In the genomic region with DNA sequence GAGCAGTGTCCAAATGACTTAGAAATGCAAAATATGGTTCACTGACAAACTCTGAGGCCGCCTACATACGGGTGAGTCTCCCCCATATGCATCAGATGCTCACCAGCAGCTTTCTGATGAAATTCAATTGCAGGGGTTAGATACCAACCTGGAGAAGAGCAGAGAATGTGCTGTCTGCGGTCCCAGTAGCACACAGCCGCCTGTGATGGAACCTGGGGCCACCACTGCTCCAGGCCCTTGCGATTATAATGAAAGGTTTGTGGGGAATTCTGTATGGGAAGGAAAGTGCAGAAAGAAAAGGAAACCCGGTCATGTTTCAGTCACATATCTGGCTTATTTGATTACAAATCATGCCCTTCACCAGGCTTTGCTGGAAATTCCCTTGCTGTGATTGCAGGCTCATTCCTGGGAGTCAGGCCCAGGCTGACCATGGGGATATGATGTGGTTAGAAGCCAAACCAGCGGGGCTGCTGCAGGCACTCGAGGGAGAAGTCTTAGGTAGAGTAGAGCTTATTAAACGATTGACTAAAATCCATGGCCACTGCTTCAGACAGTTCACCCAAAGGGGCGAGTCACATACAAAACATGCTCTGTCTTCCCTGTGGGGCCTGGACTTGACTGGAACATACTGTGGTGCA, we compare ENCODE assay signal across 21 cellular contexts. TPM values are rescaled to one million over a fixed set of nuclear protein-coding genes. Genes with fewer than 3 reads are reported as not detected.
A peak's percentile ranks its signal among the peaks of the same experiment; 100 is the strongest.
DNase-seq lines count a peak whose midpoint lies in the region; ATAC-seq and TF ChIP-seq lines count a peak whose summit lies in the region.
"Had no signal": no experiment of that assay in that cellular context is flagged by ENCODE, and none has a peak within 500 bp of the region (broad histone marks: within the 10 kb centered on the region; RNA-seq: fewer than 3 reads in every experiment).

No MANE protein-coding gene starts in this region.

- no peaks in the 10 kb centered on the region for H3K9me3 ChIP-seq in Panc1 (ENCODE audit: control insufficient read depth, insufficient read depth, low read depth, low read length)
- H3K9me3 ChIP-seq: esophagus squamous epithelium, HAP-1, suprapubic skin had no signal

- H3K4me3 Mint-ChIP-seq in activated naive CD4-positive, alpha-beta T cell treated with anti-CD3 and anti-CD28 coated beads, Interleukin-2, amount 10 ng/mL, durations not matched to agents 7 days and 5 days: no peak overlapping the region
- H3K4me3 Mint-ChIP-seq in WTC11: no peak overlapping the region
- H3K4me3 Mint-ChIP-seq: activated CD4-positive, alpha-beta memory T cell treated with anti-CD3 and anti-CD28 coated beads, Interleukin-2, amount 10 ng/mL, durations not matched to agents 7 days and 5 days; activated T-cell treated with anti-CD3 and anti-CD28 coated beads, Interleukin-2, amount 50 U/mL, for 24 hours; CD14-positive monocyte had no signal

- intact Hi-C loops in Panc1 (cut with micrococcal nuclease; ENCODE audit: unreplicated experiment): no loop called here
- intact Hi-C loops in sciatic nerve (cut with DNase I): no loop called here

- POLR2A ChIA-PET in Panc1 (lab: Charles Lee): no interaction called here
- POLR2A ChIA-PET in WTC11 (lab: Charles Lee): no interaction called here

- no peak overlapping the region for H3K4me3 ChIP-seq in Panc1 (ENCODE audit: low read depth in 2 of 2, low read length in 2 of 2)
- H3K4me3 ChIP-seq in fibroblast of mammary gland (ENCODE audit: control insufficient read depth, low read depth, low read length): no peak overlapping the region
- H3K4me3 ChIP-seq: esophagus squamous epithelium, HAP-1, hepatocyte, suprapubic skin had no signal

- H3K27me3 Mint-ChIP-seq in activated naive CD4-positive, alpha-beta T cell treated with anti-CD3 and anti-CD28 coated beads, Interleukin-2, amount 10 ng/mL, durations not matched to agents 7 days and 5 days: no peaks in the 10 kb centered on the region
- H3K27me3 Mint-ChIP-seq in WTC11 (ENCODE audit: low read depth): no peaks in the 10 kb centered on the region; the same call in 1 of the 2 replicates
- H3K27me3 Mint-ChIP-seq: activated CD4-positive, alpha-beta memory T cell treated with anti-CD3 and anti-CD28 coated beads, Interleukin-2, amount 10 ng/mL, durations not matched to agents 7 days and 5 days; activated T-cell treated with anti-CD3 and anti-CD28 coated beads, Interleukin-2, amount 50 U/mL, for 24 hours had no signal

- in situ Hi-C loops in Panc1 (cut with HindIII; ENCODE audit: low pct_unique_long_range_greater_than_20kb, low sequenced_read_pairs): no loop called here

- peak; percentile 59 for ATAC-seq in Panc1
- peak; percentile 19 for ATAC-seq in sciatic nerve
- ATAC-seq in GM21528 (IDR thresholded peaks at IDR 0.05; ENCODE audit: low FRiP score, unreplicated experiment): no peak
- ATAC-seq in WTC11: no peak
- ATAC-seq: activated naive CD4-positive, alpha-beta T cell treated with anti-CD3 and anti-CD28 coated beads, Interleukin-2, amount 50 U/mL, for 72 hours had no signal

- H3K27ac Mint-ChIP-seq in activated naive CD4-positive, alpha-beta T cell treated with anti-CD3 and anti-CD28 coated beads, Interleukin-2, amount 10 ng/mL, durations not matched to agents 7 days and 5 days: no peak overlapping the region
- no peak overlapping the region for H3K27ac Mint-ChIP-seq in WTC11
- H3K27ac Mint-ChIP-seq: activated CD4-positive, alpha-beta memory T cell treated with anti-CD3 and anti-CD28 coated beads, Interleukin-2, amount 10 ng/mL, durations not matched to agents 7 days and 5 days; activated naive CD4-positive, alpha-beta T cell treated with anti-CD3 and anti-CD28 coated beads, Interleukin-2, amount 50 U/mL, for 72 hours; activated T-cell treated with anti-CD3 and anti-CD28 coated beads, Interleukin-2, amount 50 U/mL, for 24 hours; CD14-positive monocyte had no signal

- H3K27me3 ChIP-seq in Panc1 (ENCODE audit: control insufficient read depth, insufficient read depth, low read length): no peaks in the 10 kb centered on the region
- H3K27me3 ChIP-seq: esophagus squamous epithelium, hepatocyte, suprapubic skin had no signal

- TF ChIP-seq CTCF in Panc1 (IDR thresholded peaks at IDR 0.05): no peak
- no peak for TF ChIP-seq CTCF in fibroblast of mammary gland (conservative IDR thresholded peaks at IDR 0.05; ENCODE audit: control insufficient read depth, insufficient read depth, low read depth, low read length)
- no peak for TF ChIP-seq CTCF in WTC11 (IDR thresholded peaks at IDR 0.05)

- BruUV-seq in Panc1 (replicated peaks; lab: Mats Ljungman, UMichigan): no TSS peak

- H3K36me3 ChIP-seq in Panc1 (ENCODE audit: control insufficient read depth, insufficient read depth, low read length): no peaks in the 10 kb centered on the region
- H3K36me3 ChIP-seq: esophagus squamous epithelium, HAP-1, suprapubic skin had no signal

- DNase-seq in EH (ENCODE audit: low read depth) (peak; percentile 60), Panc1 (ENCODE audit: low read depth, low spot score) (no peak), fibroblast of mammary gland (ENCODE audit: low read depth) (peak; percentile 44), sciatic nerve (ENCODE audit: low spot score) (no peak), WTC11 (ENCODE audit: low spot score) (no peak)
- no peak for DNase-seq in activated naive CD4-positive, alpha-beta T cell treated with anti-CD3 and anti-CD28 coated beads, Interleukin-2, amount 10 ng/mL, durations not matched to agents 7 days and 5 days
- DNase-seq: activated CD4-positive, alpha-beta memory T cell treated with anti-CD3 and anti-CD28 coated beads, Interleukin-2, amount 10 ng/mL, durations not matched to agents 7 days and 5 days; activated T-cell treated with anti-CD3 and anti-CD28 coated beads, Interleukin-2, amount 50 U/mL, for 24 hours; effector CD4-positive, alpha-beta T cell; esophagus squamous epithelium; NCI-H1417; RPMI8226; stimulated activated CD4-positive, alpha-beta T cell treated with anti-CD3 and anti-CD28 coated beads, Interleukin-2, amount 100 ng/mL, for 48 hours had no signal

- no peaks in the 10 kb centered on the region for H3K4me1 Mint-ChIP-seq in activated naive CD4-positive, alpha-beta T cell treated with anti-CD3 and anti-CD28 coated beads, Interleukin-2, amount 10 ng/mL, durations not matched to agents 7 days and 5 days
- peaks cover 12% of the 10 kb centered on the region for H3K4me1 Mint-ChIP-seq in WTC11

- CTCF ChIA-PET in Panc1 (lab: Charles Lee): no interaction called here
- CTCF ChIA-PET in activated naive CD4-positive, alpha-beta T cell treated with anti-CD3 and anti-CD28 coated beads, Interleukin-2, amount 10 ng/mL, durations not matched to agents 7 days and 5 days (lab: Charles Lee): no interaction called here
- CTCF ChIA-PET in WTC11 (lab: Charles Lee): interaction anchor here (0.5 to 1.2 kb wide), 2 partner anchors 13 to 351 kb away, joined by 4 to 5 read pairs; no protein-coding TSS in a partner anchor

- no peaks in the 10 kb centered on the region for H3K9me3 Mint-ChIP-seq in activated naive CD4-positive, alpha-beta T cell treated with anti-CD3 and anti-CD28 coated beads, Interleukin-2, amount 10 ng/mL, durations not matched to agents 7 days and 5 days
- peaks cover 4% of the 10 kb centered on the region for H3K9me3 Mint-ChIP-seq in WTC11
- H3K9me3 Mint-ChIP-seq: activated naive CD4-positive, alpha-beta T cell treated with anti-CD3 and anti-CD28 coated beads, Interleukin-2, amount 50 U/mL, for 72 hours; activated T-cell treated with anti-CD3 and anti-CD28 coated beads, Interleukin-2, amount 50 U/mL, for 24 hours had no signal

- no peaks in the 10 kb centered on the region for H3K36me3 Mint-ChIP-seq in activated naive CD4-positive, alpha-beta T cell treated with anti-CD3 and anti-CD28 coated beads, Interleukin-2, amount 10 ng/mL, durations not matched to agents 7 days and 5 days
- H3K36me3 Mint-ChIP-seq in WTC11: no peaks in the 10 kb centered on the region
- H3K36me3 Mint-ChIP-seq: activated naive CD4-positive, alpha-beta T cell treated with anti-CD3 and anti-CD28 coated beads, Interleukin-2, amount 50 U/mL, for 72 hours; CD14-positive monocyte had no signal

- peaks cover 13% of the 10 kb centered on the region for H3K4me1 ChIP-seq in Panc1 (ENCODE audit: control insufficient read depth, insufficient read depth, low read length)
- H3K4me1 ChIP-seq: esophagus squamous epithelium, HAP-1, suprapubic skin had no signal

- peak overlapping the region; percentile 48; the same call in 1 of the 2 replicates for H3K27ac ChIP-seq in Panc1 (ENCODE audit: low read length)
- H3K27ac ChIP-seq: esophagus squamous epithelium, hepatocyte, KMS-11, suprapubic skin, VCaP had no signal

TF ChIP-seq in WTC11, 78 proteins besides CTCF, POLR2A, EP300 and RAD21 (continues in another document):
- TF ChIP-seq JAZF1 (CRISPR knock-in tag; IDR thresholded peaks at IDR 0.05): no peak
- TF ChIP-seq KAT7 (CRISPR knock-in tag; IDR thresholded peaks at IDR 0.05; ENCODE audit: borderline replicate concordance): no peak
- TF ChIP-seq TP53 (CRISPR knock-in tag; IDR thresholded peaks at IDR 0.05): no peak
- no peak for TF ChIP-seq SMAD3 (CRISPR knock-in tag; IDR thresholded peaks at IDR 0.05; ENCODE audit: borderline replicate concordance)
- no peak for TF ChIP-seq IRF2 (CRISPR knock-in tag; IDR thresholded peaks at IDR 0.05; ENCODE audit: borderline replicate concordance, low read depth)
- TF ChIP-seq, protein P1, sequence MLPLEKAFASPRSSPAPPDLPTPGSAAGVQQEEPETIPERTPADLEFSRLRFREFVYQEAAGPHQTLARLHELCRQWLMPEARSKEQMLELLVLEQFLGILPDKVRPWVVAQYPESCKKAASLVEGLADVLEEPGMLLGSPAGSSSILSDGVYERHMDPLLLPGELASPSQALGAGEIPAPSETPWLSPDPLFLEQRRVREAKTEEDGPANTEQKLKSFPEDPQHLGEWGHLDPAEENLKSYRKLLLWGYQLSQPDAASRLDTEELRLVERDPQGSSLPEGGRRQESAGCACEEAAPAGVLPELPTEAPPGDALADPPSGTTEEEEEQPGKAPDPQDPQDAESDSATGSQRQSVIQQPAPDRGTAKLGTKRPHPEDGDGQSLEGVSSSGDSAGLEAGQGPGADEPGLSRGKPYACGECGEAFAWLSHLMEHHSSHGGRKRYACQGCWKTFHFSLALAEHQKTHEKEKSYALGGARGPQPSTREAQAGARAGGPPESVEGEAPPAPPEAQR (CRISPR knock-in tag; IDR thresholded peaks at IDR 0.05): no peak
- no peak for TF ChIP-seq NR3C1 (CRISPR knock-in tag; conservative IDR thresholded peaks at IDR 0.05; ENCODE audit: low read depth)
- no peak for TF ChIP-seq SMAD4 (CRISPR knock-in tag; IDR thresholded peaks at IDR 0.05)

RNA-seq across cellular contexts. Expression of a gene that starts 16.4 kb away (rescaled TPM):
- 2.2 TPM for total RNA-seq in Panc1 (2021; ENCODE audit: unreplicated experiment)
- polyA plus RNA-seq in Panc1 (2012; ENCODE audit: insufficient read length): 2.5 TPM
- total RNA-seq in sciatic nerve: 1.5 TPM
- 0.07 to 0.16 TPM (median 0.09 TPM) in 3 replicates for total RNA-seq in WTC11 (2021)
- polyA plus RNA-seq: CD14-positive monocyte had no signal

RNA-seq across cellular contexts. Expression of a gene that starts 47.5 kb away (rescaled TPM):
- total RNA-seq in Panc1 (2021; ENCODE audit: unreplicated experiment): 72.7 TPM
- 29.3 TPM for polyA plus RNA-seq in Panc1 (2012; ENCODE audit: insufficient read length)
- 39.7 TPM for total RNA-seq in sciatic nerve
- 31.1 to 33.4 TPM (median 32.7 TPM) in 3 replicates for total RNA-seq in WTC11 (2021)

Comparison
In these comparisons a context has a peak if more than half of its experiments do, and no peak if none do; other contexts are left out.
1. DNase-seq: peak in EH (single experiment) and fibroblast of mammary gland (single experiment); none in Panc1 (single experiment), sciatic nerve (single experiment), activated naive CD4-positive, alpha-beta T cell treated with anti-CD3 and anti-CD28 coated beads, Interleukin-2, amount 10 ng/mL, durations not matched to agents 7 days and 5 days (single experiment) and WTC11 (single experiment).
2. ATAC-seq: peak in Panc1 (single experiment) and sciatic nerve (single experiment); none in GM21528 (single experiment) and WTC11 (single experiment).